In genomic region chr3:46406786-46407611, GRCh38 we compare ENCODE assay signal across 8 cellular contexts. TPM values are rescaled to one million over a fixed set of nuclear protein-coding genes. Genes with fewer than 3 reads are reported as not detected.
DNase-seq lines count a peak whose midpoint lies in the region; FAIRE-seq and TF ChIP-seq lines count a peak whose summit lies in the region.

Gene CCR5AS (minus strand): TSS chr3:46407066.
Gene CCRL2 (plus strand): TSS chr3:46407259. CDS start chr3:46408080, 821 bp downstream.

- FAIRE-seq in GM12892 (lab: Jason Lieb, UNC): peak; percentile 85

- peak; percentile 38; the same call in 1 of the 2 replicates for TF ChIP-seq POLR2A in GM12892 (IDR thresholded peaks at IDR 0.05; ENCODE audit: low read depth, low read length)

- H3K36me3 ChIP-seq in adipocyte (ENCODE audit: control insufficient read depth, insufficient read depth, low read length, severe bottlenecking): no peaks in the 10 kb centered on the region

- H3K4me3 ChIP-seq in adipocyte (ENCODE audit: low read length): peak within 1 kb of the TSS; percentile 56

- no peaks in the 10 kb centered on the region for H3K9me3 ChIP-seq in adipocyte (ENCODE audit: control insufficient read depth, low read length)

- peaks cover 11% of the 10 kb centered on the region for H3K4me1 ChIP-seq in adipocyte (ENCODE audit: control insufficient read depth, insufficient read depth, low read length)

- no peak within 1 kb of the TSS for H3K9ac ChIP-seq in adipocyte (ENCODE audit: low read length)

- DNase-seq in GM12892 (ENCODE audit: insufficient read length) (peak; percentile 36), RPMI7951 (ENCODE audit: low read depth) (peak; percentile 84), adipocyte (ENCODE audit: low read depth) (no peak), DMS 273 (lab: John Stamatoyannopoulos, UW; ENCODE audit: unreplicated experiment) (no peak), NCI-H446 treated with DMSO at 0.1 percent for 48 hours (lab: John Stamatoyannopoulos, UW) (no peak), RPMI8226 (no peak)
- peak; percentile 17 to 24 for DNase-seq in stimulated activated CD4-positive, alpha-beta T cell treated with anti-CD3 and anti-CD28 coated beads, Interleukin-2, amount 100 ng/mL, for 48 hours

- H3K27me3 ChIP-seq in adipocyte (replicated peaks; ENCODE audit: control insufficient read depth, insufficient read depth, low read length) (no peaks in the 10 kb centered on the region), layer of hippocampus (ENCODE audit: control insufficient read depth, insufficient read depth, low read length) (no peaks in the 10 kb centered on the region)

- H3K27ac ChIP-seq in layer of hippocampus (ENCODE audit: low read depth, low read length): peak within 1 kb of the TSS; percentile 66

RNA-seq across cellular contexts. Expression of gene CCRL2, which starts in this region (rescaled TPM):
- polyA plus RNA-seq in GM12892 (2012; ENCODE audit: missing spikeins): 0.93 TPM
- total RNA-seq in RPMI7951 (2014; rRNA removed; shearing (Covaris generic)): 2.8 and 6.1 TPM in 2 replicates

Comparison
In these comparisons a context has a peak if more than half of its experiments do, and no peak if none do; other contexts are left out.
1. DNase-seq: peak in GM12892 (single experiment), RPMI7951 (single experiment) and stimulated activated CD4-positive, alpha-beta T cell treated with anti-CD3 and anti-CD28 coated beads, Interleukin-2, amount 100 ng/mL, for 48 hours (2 of 2); none in adipocyte (single experiment), DMS 273 (single experiment), NCI-H446 treated with DMSO at 0.1 percent for 48 hours (single experiment) and RPMI8226 (single experiment).